Comparison of ENCODE assay signal across 7 cellular contexts in genomic region chr7:48150086-48150485, GRCh38. TPM values are rescaled to one million over a fixed set of nuclear protein-coding genes. Genes with fewer than 3 reads are reported as not detected.
"Had no signal": no experiment of that assay in that cellular context is flagged by ENCODE, and none has a peak within 500 bp of the region (broad histone marks: within the 10 kb centered on the region; RNA-seq: fewer than 3 reads in every experiment).

No MANE protein-coding gene starts in this region.

- H3K4me3 Mint-ChIP-seq: IgD-negative memory B cell had no signal

- H3K4me1 Mint-ChIP-seq: IgD-negative memory B cell had no signal

- H3K36me3 Mint-ChIP-seq: IgD-negative memory B cell had no signal

- DNase-seq: IMR-90, KBM-7, KG1 had no signal

- H3K27ac ChIP-seq: HL-60 had no signal

- H3K4me3 ChIP-seq: K562 had no signal

- H3K27ac Mint-ChIP-seq: IgD-negative memory B cell had no signal

- ATAC-seq: HepG2, K562 had no signal

RNA-seq across cellular contexts. Expression of gene ABCA13, which starts 21.2 kb away (rescaled TPM):
- total RNA-seq: HepG2 had no signal
- polyA plus RNA-seq: IgD-negative memory B cell had no signal
